Comparison of ENCODE assay signal across 1 cellular context in the genomic region with DNA sequence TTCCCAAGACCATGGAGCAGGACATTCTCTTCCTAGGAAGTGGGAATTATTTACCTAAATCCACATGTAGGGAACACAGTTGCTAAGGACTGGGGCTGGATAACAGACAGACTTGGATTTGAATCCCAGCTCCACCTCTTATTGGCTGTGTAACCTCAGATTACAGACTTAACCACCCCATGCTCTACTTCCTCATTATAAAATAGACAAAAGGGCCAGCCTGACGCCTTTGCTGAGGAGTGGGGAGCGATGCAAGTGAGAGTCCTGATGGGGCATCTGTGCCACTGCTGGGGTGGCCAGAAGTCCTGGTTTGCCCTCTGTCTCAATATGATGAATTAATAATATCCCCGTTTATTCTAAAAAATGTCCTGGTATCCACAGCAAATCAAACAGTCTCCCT.
TF ChIP-seq lines count a peak whose summit lies in the region.

No MANE protein-coding gene starts in this region.

TF ChIP-seq in GM12878, 131 proteins besides CTCF, POLR2A, EP300 and RAD21:
- TF ChIP-seq MYB (IDR thresholded peaks at IDR 0.05; ENCODE audit: borderline replicate concordance, low read depth, low read length) = no peak
- TF ChIP-seq SPI1 (IDR thresholded peaks at IDR 0.05; ENCODE audit: borderline replicate concordance, insufficient read depth, low read depth, low read length) = peak; percentile 38; the same call in 1 of the 2 replicates
